ENCODE assay signal across 1 cellular context in the genomic region with DNA sequence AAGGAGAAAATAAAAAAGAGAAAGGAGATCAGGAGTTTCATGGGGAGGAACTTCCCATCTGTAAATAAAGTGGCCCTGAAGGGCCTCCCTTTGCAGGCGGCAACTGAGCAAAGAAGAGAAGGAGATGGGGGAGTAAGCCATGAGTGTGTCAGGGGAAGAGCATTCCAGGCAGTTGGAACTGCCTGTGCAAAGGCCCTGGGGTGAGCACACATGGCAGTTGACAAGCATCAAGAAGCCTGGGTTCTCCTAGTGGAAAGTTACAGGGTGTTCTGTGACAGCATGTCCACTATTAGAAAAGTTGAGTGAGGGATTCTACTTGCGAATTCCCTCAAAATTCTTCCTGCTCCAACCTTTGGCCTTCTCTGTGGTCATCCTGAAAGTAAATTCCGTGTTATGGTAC.
TF ChIP-seq lines count a peak whose summit lies in the region.

No MANE protein-coding gene starts in this region.

TF ChIP-seq in K562, 482 proteins besides CTCF, POLR2A, EP300 and RAD21:
- TF ChIP-seq ZNF354B (CRISPR knock-in tag; IDR thresholded peaks at IDR 0.05): no peak
- peak; percentile 41 for TF ChIP-seq RBM25 (IDR thresholded peaks at IDR 0.05; ENCODE audit: low read depth, low read length, severe bottlenecking)
- TF ChIP-seq PBX2 (CRISPR knock-in tag; IDR thresholded peaks at IDR 0.05; ENCODE audit: low read depth): no peak
- TF ChIP-seq PBX2 (tag; conservative IDR thresholded peaks at IDR 0.05; ENCODE audit: low read depth): no peak
- TF ChIP-seq JUND (IDR thresholded peaks at IDR 0.05; ENCODE audit: borderline replicate concordance, low read depth, low read length): no peak
- no peak for TF ChIP-seq JUND (tag; IDR thresholded peaks at IDR 0.05; ENCODE audit: borderline replicate concordance, low read depth, low read length)
- no peak for TF ChIP-seq HNRNPK (IDR thresholded peaks at IDR 0.05; ENCODE audit: low read depth, low read length, poor library complexity, severe bottlenecking)
- TF ChIP-seq ZNF76 (CRISPR knock-in tag; IDR thresholded peaks at IDR 0.05; ENCODE audit: borderline replicate concordance): no peak
- TF ChIP-seq, protein P1, sequence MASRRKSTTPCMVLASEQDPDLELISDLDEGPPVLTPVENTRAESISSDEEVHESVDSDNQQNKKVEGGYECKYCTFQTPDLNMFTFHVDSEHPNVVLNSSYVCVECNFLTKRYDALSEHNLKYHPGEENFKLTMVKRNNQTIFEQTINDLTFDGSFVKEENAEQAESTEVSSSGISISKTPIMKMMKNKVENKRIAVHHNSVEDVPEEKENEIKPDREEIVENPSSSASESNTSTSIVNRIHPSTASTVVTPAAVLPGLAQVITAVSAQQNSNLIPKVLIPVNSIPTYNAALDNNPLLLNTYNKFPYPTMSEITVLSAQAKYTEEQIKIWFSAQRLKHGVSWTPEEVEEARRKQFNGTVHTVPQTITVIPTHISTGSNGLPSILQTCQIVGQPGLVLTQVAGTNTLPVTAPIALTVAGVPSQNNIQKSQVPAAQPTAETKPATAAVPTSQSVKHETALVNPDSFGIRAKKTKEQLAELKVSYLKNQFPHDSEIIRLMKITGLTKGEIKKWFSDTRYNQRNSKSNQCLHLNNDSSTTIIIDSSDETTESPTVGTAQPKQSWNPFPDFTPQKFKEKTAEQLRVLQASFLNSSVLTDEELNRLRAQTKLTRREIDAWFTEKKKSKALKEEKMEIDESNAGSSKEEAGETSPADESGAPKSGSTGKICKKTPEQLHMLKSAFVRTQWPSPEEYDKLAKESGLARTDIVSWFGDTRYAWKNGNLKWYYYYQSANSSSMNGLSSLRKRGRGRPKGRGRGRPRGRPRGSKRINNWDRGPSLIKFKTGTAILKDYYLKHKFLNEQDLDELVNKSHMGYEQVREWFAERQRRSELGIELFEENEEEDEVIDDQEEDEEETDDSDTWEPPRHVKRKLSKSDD (conservative IDR thresholded peaks at IDR 0.05; ENCODE audit: low read length): no peak
